Comparison of ENCODE assay signal across 10 cellular contexts in the genomic region with DNA sequence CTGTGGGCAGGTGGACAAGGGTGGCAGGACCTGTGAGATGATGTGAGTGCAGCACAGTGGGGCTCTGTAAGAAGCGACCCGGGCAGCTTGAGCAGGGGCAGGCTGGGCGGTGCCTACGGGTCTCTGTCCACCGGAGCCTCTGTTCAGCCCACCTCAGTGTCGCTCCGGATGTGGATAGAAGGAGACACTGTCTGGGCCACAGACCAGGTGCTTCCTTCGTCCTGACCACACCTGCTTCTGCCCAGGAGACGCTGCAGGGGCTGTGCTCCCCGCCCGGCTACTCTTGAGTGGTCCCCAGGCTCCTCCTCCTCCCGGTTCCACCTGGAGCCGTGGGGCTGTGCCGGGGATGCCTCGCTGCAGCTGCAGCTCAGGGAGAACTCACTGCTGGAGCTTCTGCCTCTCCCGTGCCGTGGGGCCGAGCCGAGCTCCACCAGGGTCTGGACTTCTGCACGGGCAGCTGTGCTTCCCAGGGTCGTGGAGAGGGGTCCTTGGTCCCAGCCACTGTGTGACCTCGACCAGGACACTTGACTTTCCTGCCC. TPM values are rescaled to one million over a fixed set of nuclear protein-coding genes. Genes with fewer than 3 reads are reported as not detected.
DNase-seq lines count a peak whose midpoint lies in the region; ATAC-seq and TF ChIP-seq lines count a peak whose summit lies in the region.
"Had no signal": no experiment of that assay in that cellular context is flagged by ENCODE, and none has a peak within 500 bp of the region (broad histone marks: within the 10 kb centered on the region; RNA-seq: fewer than 3 reads in every experiment).

No MANE protein-coding gene starts in this region.

- peaks cover 27% of the 10 kb centered on the region for H3K4me1 ChIP-seq in Panc1 (ENCODE audit: control insufficient read depth, insufficient read depth, low read length)
- H3K4me1 ChIP-seq in ovary (ENCODE audit: insufficient read depth) = peaks cover 21% of the 10 kb centered on the region

- no peaks in the 10 kb centered on the region for H3K9me3 ChIP-seq in Panc1 (ENCODE audit: control insufficient read depth, insufficient read depth, low read depth, low read length)
- H3K9me3 ChIP-seq in ovary = no peaks in the 10 kb centered on the region
- H3K9me3 ChIP-seq: left lung had no signal

- H3K4me3 ChIP-seq in Panc1 (ENCODE audit: low read depth in 2 of 2, low read length in 2 of 2) (no peak overlapping the region), lower leg skin (ENCODE audit: low read depth, poor library complexity, severe bottlenecking) (no peak overlapping the region), ovary (no peak overlapping the region)
- H3K4me3 ChIP-seq: left lung had no signal

- peak; percentile 58 for DNase-seq in activated CD8-positive, alpha-beta memory T cell treated with anti-CD3 and anti-CD28 coated beads, Interleukin-2, amount 10 ng/mL, durations not matched to agents 7 days and 5 days
- no peak for DNase-seq in activated CD8-positive, alpha-beta memory T cell treated with anti-CD3 and anti-CD28 coated beads for 24 hours
- no peak for DNase-seq in Panc1 (ENCODE audit: low read depth, low spot score)
- DNase-seq in lower leg skin (ENCODE audit: low spot score in 2 of 2) = peak; percentile 36 to 91
- no peak for DNase-seq in type B pancreatic cell (ENCODE audit: extremely low spot score, unreplicated experiment)
- no peak for DNase-seq in ovary
- no peak for DNase-seq in NK-92 treated with Interleukin-12 subunit alpha and Interleukin-12 subunit beta, amount 100 ng/mL, for 24 hours (lab: John Stamatoyannopoulos, UW)
- DNase-seq in epidermal melanocyte (ENCODE audit: insufficient read length, low spot score) = no peak
- DNase-seq: left lung had no signal

- no peak overlapping the region for H3K27ac Mint-ChIP-seq in activated CD8-positive, alpha-beta memory T cell treated with anti-CD3 and anti-CD28 coated beads, Interleukin-2, amount 10 ng/mL, durations not matched to agents 7 days and 5 days
- H3K27ac Mint-ChIP-seq in type B pancreatic cell = peak overlapping the region; percentile 83
- H3K27ac Mint-ChIP-seq: activated naive CD4-positive, alpha-beta T cell treated with anti-CD3 and anti-CD28 coated beads, Interleukin-2, amount 50 U/mL, for 24 hours had no signal

- H3K27ac ChIP-seq in Panc1 (ENCODE audit: low read length) = no peak overlapping the region
- peak overlapping the region in 1 of 2 donors; percentile 63 for H3K27ac ChIP-seq in ovary

- 15 to 25% methylated on average over 7 to 15 of the region's 22 CpGs for WGBS in lower leg skin, 2 donors
- WGBS in ovary, 3 donors = 14 to 21% (median 19%) methylated on average over 18 to 22 of the region's 22 CpGs

- no peak overlapping the region for H3K4me3 Mint-ChIP-seq in activated CD8-positive, alpha-beta memory T cell treated with anti-CD3 and anti-CD28 coated beads, Interleukin-2, amount 10 ng/mL, durations not matched to agents 7 days and 5 days
- peak overlapping the region; percentile 72 for H3K4me3 Mint-ChIP-seq in type B pancreatic cell

- in situ Hi-C loops in Panc1 (cut with HindIII; ENCODE audit: low pct_unique_long_range_greater_than_20kb, low sequenced_read_pairs) = no loop called here

- H3K27me3 ChIP-seq in Panc1 (ENCODE audit: control insufficient read depth, insufficient read depth, low read length) (no peaks in the 10 kb centered on the region), ovary (no peaks in the 10 kb centered on the region)

- peaks cover 2% of the 10 kb centered on the region for H3K36me3 Mint-ChIP-seq in activated CD8-positive, alpha-beta memory T cell treated with anti-CD3 and anti-CD28 coated beads, Interleukin-2, amount 10 ng/mL, durations not matched to agents 7 days and 5 days
- no peaks in the 10 kb centered on the region for H3K36me3 Mint-ChIP-seq in type B pancreatic cell
- H3K36me3 Mint-ChIP-seq: activated naive CD4-positive, alpha-beta T cell treated with anti-CD3 and anti-CD28 coated beads, Interleukin-2, amount 50 U/mL, for 24 hours had no signal

- peaks cover 12% of the 10 kb centered on the region for H3K4me1 Mint-ChIP-seq in activated CD8-positive, alpha-beta memory T cell treated with anti-CD3 and anti-CD28 coated beads, Interleukin-2, amount 10 ng/mL, durations not matched to agents 7 days and 5 days
- H3K4me1 Mint-ChIP-seq in type B pancreatic cell (ENCODE audit: unreplicated experiment) = peaks cover 13% of the 10 kb centered on the region
- H3K4me1 Mint-ChIP-seq: activated naive CD4-positive, alpha-beta T cell treated with anti-CD3 and anti-CD28 coated beads, Interleukin-2, amount 50 U/mL, for 24 hours had no signal

- intact Hi-C loops in Panc1 (cut with micrococcal nuclease; ENCODE audit: unreplicated experiment) (no loop called here), lower leg skin (cut with DNase I; ENCODE audit: low total_unique reads) (no loop called here), ovary (cut with DNase I) (no loop called here)

- TF ChIP-seq POLR2A in lower leg skin (IDR thresholded peaks at IDR 0.05) (no peak), ovary (IDR thresholded peaks at IDR 0.05) (no peak)

- BruUV-seq in Panc1 (replicated peaks; lab: Mats Ljungman, UMichigan) = no TSS peak

- CTCF ChIA-PET in activated CD8-positive, alpha-beta memory T cell treated with anti-CD3 and anti-CD28 coated beads, Interleukin-2, amount 10 ng/mL, durations not matched to agents 7 days and 5 days (lab: Charles Lee) = interaction anchor here (2.4 kb wide), 1 partner anchor 99 kb away, joined by 6 read pairs; no protein-coding TSS in a partner anchor
- CTCF ChIA-PET in Panc1 (lab: Charles Lee) = no interaction called here

- no peak for TF ChIP-seq CTCF in Panc1 (IDR thresholded peaks at IDR 0.05)
- TF ChIP-seq CTCF in lower leg skin (IDR thresholded peaks at IDR 0.05) = no peak
- TF ChIP-seq CTCF in type B pancreatic cell (conservative IDR thresholded peaks at IDR 0.05) = no peak
- TF ChIP-seq CTCF in ovary (IDR thresholded peaks at IDR 0.05) = no peak

- no peaks in the 10 kb centered on the region for H3K36me3 ChIP-seq in Panc1 (ENCODE audit: control insufficient read depth, insufficient read depth, low read length)
- H3K36me3 ChIP-seq in ovary = no peaks in the 10 kb centered on the region

- ATAC-seq in activated CD8-positive, alpha-beta memory T cell treated with anti-CD3 and anti-CD28 coated beads, Interleukin-2, amount 10 ng/mL, durations not matched to agents 7 days and 5 days = peak; percentile 41
- ATAC-seq in Panc1 = peak; percentile 7; the same call in 1 of the 2 replicates

- POLR2A ChIA-PET in Panc1 (lab: Charles Lee) = no interaction called here

- no peaks in the 10 kb centered on the region for H3K9me3 Mint-ChIP-seq in activated CD8-positive, alpha-beta memory T cell treated with anti-CD3 and anti-CD28 coated beads, Interleukin-2, amount 10 ng/mL, durations not matched to agents 7 days and 5 days (ENCODE audit: low read depth)
- no peaks in the 10 kb centered on the region for H3K9me3 Mint-ChIP-seq in type B pancreatic cell
- H3K9me3 Mint-ChIP-seq: activated naive CD4-positive, alpha-beta T cell treated with anti-CD3 and anti-CD28 coated beads, Interleukin-2, amount 50 U/mL, for 24 hours had no signal

- H3K27me3 Mint-ChIP-seq in activated CD8-positive, alpha-beta memory T cell treated with anti-CD3 and anti-CD28 coated beads, Interleukin-2, amount 10 ng/mL, durations not matched to agents 7 days and 5 days = peaks cover 10% of the 10 kb centered on the region
- peaks cover 2% of the 10 kb centered on the region for H3K27me3 Mint-ChIP-seq in type B pancreatic cell

- TF ChIP-seq EP300 in ovary (IDR thresholded peaks at IDR 0.05) = no peak

RNA-seq across cellular contexts. Expression of a gene that starts 21.5 kb away (rescaled TPM):
- total RNA-seq in activated CD8-positive, alpha-beta memory T cell treated with anti-CD3 and anti-CD28 coated beads, Interleukin-2, amount 10 ng/mL, durations not matched to agents 7 days and 5 days = 10 to 100 TPM; 42.9 to 49.9 TPM
- total RNA-seq in Panc1 (2021; ENCODE audit: unreplicated experiment) = 21.0 TPM
- polyA plus RNA-seq in Panc1 (2012; ENCODE audit: insufficient read length) = 44.9 TPM
- total RNA-seq in lower leg skin = 100 to 1,000 TPM; 208 to 343 (median 296) TPM
- 76.2 and 145 TPM in 2 replicates for total RNA-seq in type B pancreatic cell (ENCODE audit: low replicate concordance)
- total RNA-seq in ovary = 10 to 100 TPM; 12.9 to 84.3 (median 29.7) TPM
- polyA plus RNA-seq in ovary = 10 to 100 TPM in 1 of 2 donors, 1 to 10 TPM in 1; 4.3 to 29.4 TPM

Comparison
In these comparisons a context has a peak if more than half of its experiments do, and no peak if none do; other contexts are left out.
1. DNase-seq: peak in activated CD8-positive, alpha-beta memory T cell treated with anti-CD3 and anti-CD28 coated beads, Interleukin-2, amount 10 ng/mL, durations not matched to agents 7 days and 5 days (single experiment) and lower leg skin (2 of 2); none in activated CD8-positive, alpha-beta memory T cell treated with anti-CD3 and anti-CD28 coated beads for 24 hours (single experiment), Panc1 (single experiment), type B pancreatic cell (single experiment), ovary (0 of 5), NK-92 treated with Interleukin-12 subunit alpha and Interleukin-12 subunit beta, amount 100 ng/mL, for 24 hours (single experiment) and epidermal melanocyte (single experiment).